8 cellular contexts compared by ENCODE assay signal in the genomic region with DNA sequence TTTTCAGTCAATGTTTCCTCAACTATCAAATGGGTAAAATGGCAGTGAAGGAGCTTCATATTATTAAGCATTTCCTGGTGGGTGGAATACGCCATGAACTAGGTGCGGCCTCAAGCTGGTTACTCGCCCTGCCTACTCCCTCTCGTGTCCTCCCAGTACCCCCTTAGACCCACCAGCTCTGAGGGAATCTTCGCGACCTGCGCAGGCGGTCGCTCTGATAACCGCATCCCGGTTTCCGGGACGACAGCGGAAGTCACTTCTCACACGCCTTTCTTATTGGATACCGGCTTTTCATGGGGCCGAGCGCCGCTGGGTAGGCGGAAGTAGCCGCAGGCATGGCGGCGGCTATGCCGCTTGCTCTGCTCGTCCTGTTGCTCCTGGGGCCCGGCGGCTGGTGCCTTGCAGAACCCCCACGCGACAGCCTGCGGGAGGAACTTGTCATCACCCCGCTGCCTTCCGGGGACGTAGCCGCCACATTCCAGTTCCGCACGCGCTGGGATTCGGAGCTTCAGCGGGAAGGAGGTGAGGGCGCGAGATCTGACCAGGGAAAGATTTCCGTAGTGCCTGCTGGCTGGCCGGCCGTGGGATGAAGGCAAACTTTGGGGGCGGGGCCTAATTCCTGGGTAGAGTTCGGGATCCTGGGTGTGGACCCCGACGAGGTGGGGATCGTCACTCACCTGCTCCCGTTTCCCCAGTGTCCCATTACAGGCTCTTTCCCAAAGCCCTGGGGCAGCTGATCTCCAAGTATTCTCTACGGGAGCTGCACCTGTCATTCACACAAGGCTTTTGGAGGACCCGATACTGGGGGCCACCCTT. TPM values are rescaled to one million over a fixed set of nuclear protein-coding genes. Genes with fewer than 3 reads are reported as not detected.
DNase-seq lines count a peak whose midpoint lies in the region; ATAC-seq and TF ChIP-seq lines count a peak whose summit lies in the region.

A gene (plus strand): TSS at position 320 of the 816 bp plus-strand sequence. CDS start 16 bp downstream, at position 336.

- peak within 1 kb of the TSS; percentile 80 to 98 (median 83) for H3K4me3 ChIP-seq in right lobe of liver

- 2% methylated on average over 22 of the region's 52 CpGs for WGBS in right lobe of liver (ENCODE audit: insufficient coverage, low coverage, low lambda C conversion rate, missing lambda C conversion rate)

- peaks cover 0 to 21% (median 6%) of the 10 kb centered on the region in 4 donors for H3K4me1 ChIP-seq in right lobe of liver

- H3K27ac ChIP-seq in C4-2B, result peak within 1 kb of the TSS; percentile 73
- H3K27ac ChIP-seq in right lobe of liver, result peak within 1 kb of the TSS in 2 of 3 donors; percentile 21 to 57

- no peaks in the 10 kb centered on the region for H3K27me3 ChIP-seq in right lobe of liver

- ATAC-seq in GM19351 (IDR thresholded peaks at IDR 0.05; ENCODE audit: unreplicated experiment), result peak; percentile 73
- ATAC-seq in HG03520 (IDR thresholded peaks at IDR 0.05; ENCODE audit: unreplicated experiment), result peak; percentile 56
- peak; percentile 91 to 95 (median 93) for ATAC-seq in right lobe of liver

- DNase-seq in NCI-H82 (lab: John Stamatoyannopoulos, UW), result peak; percentile 95
- DNase-seq in activated CD4-positive, alpha-beta T cell treated with anti-CD3 and anti-CD28 coated beads, Interleukin-2, amount 50 U/mL, for 4 hours, result peak; percentile 79 to 85
- peak; percentile 78 to 88 for DNase-seq in dermis microvascular lymphatic vessel endothelial cell (ENCODE audit: low read depth in 2 of 2)
- peak; percentile 83 to 89 (median 87) for DNase-seq in right lobe of liver
- DNase-seq in stimulated activated CD4-positive, alpha-beta T cell treated with anti-CD3 and anti-CD28 coated beads, Interleukin-4, amount 100 ng/mL, for 24 hours, result peak; percentile 91

- intact Hi-C loops in right lobe of liver (cut with DNase I), result no loop called here

- peaks cover 0 to 15% (median 9%) of the 10 kb centered on the region in 4 donors for H3K36me3 ChIP-seq in right lobe of liver

- H3K9me3 ChIP-seq in right lobe of liver, result no peaks in the 10 kb centered on the region

- no peak for TF ChIP-seq CTCF in C4-2B (conservative IDR thresholded peaks at IDR 0.05)
- TF ChIP-seq CTCF in right lobe of liver (IDR thresholded peaks at IDR 0.05), result no peak

- TF ChIP-seq POLR2A in right lobe of liver (IDR thresholded peaks at IDR 0.05), result peak; percentile 93

RNA-seq across cellular contexts. Expression of the gene that starts here (rescaled TPM):
- total RNA-seq in dermis microvascular lymphatic vessel endothelial cell (16.4 and 31.0 TPM in 2 replicates), right lobe of liver (10 to 100 TPM; 35.7 to 58.4 (median 40.5) TPM)

Comparison
In these comparisons a context has a peak if more than half of its experiments do, and no peak if none do; other contexts are left out.
1. Peak in every context shown above with its lines: DNase-seq, ATAC-seq, H3K4me3 ChIP-seq and H3K27ac ChIP-seq.